8 cellular contexts compared by ENCODE assay signal in genomic region chr12:93419388-93420034, GRCh38. TPM values are rescaled to one million over a fixed set of nuclear protein-coding genes. Genes with fewer than 3 reads are reported as not detected.
A peak's percentile ranks its signal among the peaks of the same experiment; 100 is the strongest.
DNase-seq lines count a peak whose midpoint lies in the region; ATAC-seq and TF ChIP-seq lines count a peak whose summit lies in the region.

No MANE protein-coding gene starts in this region.

- TF ChIP-seq CTCF in brain (conservative IDR thresholded peaks at IDR 0.05) (peak; percentile 60 to 65), uterus (IDR thresholded peaks at IDR 0.05) (peak; percentile 52 to 63 (median 54))

- H3K27me3 Mint-ChIP-seq in brain = no peaks in the 10 kb centered on the region

- ATAC-seq in GM18870 (IDR thresholded peaks at IDR 0.05; ENCODE audit: unreplicated experiment) (peak; percentile 48), left colon (peak; percentile 76), HG03460 (IDR thresholded peaks at IDR 0.05; ENCODE audit: unreplicated experiment) (no peak)

- intact Hi-C loops in left colon (cut with DNase I, micrococcal nuclease) = no loop called here
- intact Hi-C loops in uterus (cut with DNase I; ENCODE audit: low total_unique reads) = no loop called here

- H3K36me3 Mint-ChIP-seq in brain = peaks cover 3% of the 10 kb centered on the region

- no peak overlapping the region for H3K4me3 Mint-ChIP-seq in brain

- H3K4me1 ChIP-seq in uterus = peaks cover 0 to 8% of the 10 kb centered on the region in 2 donors

- no peaks in the 10 kb centered on the region for H3K36me3 ChIP-seq in uterus

- no peak overlapping the region for H3K27ac ChIP-seq in uterus

- H3K9me3 ChIP-seq in uterus = no peaks in the 10 kb centered on the region

- no peak overlapping the region for H3K27ac Mint-ChIP-seq in brain

- H3K4me3 ChIP-seq in uterus = no peak overlapping the region

- no peak for TF ChIP-seq POLR2A in uterus (IDR thresholded peaks at IDR 0.05)

- no peaks in the 10 kb centered on the region for H3K27me3 ChIP-seq in uterus

- no peaks in the 10 kb centered on the region for H3K9me3 Mint-ChIP-seq in brain

- DNase-seq in Ammon's horn (ENCODE audit: low spot score) (peak; percentile 31), NCI-H524 treated with DMSO at 0.1 percent for 48 hours (lab: John Stamatoyannopoulos, UW) (peak; percentile 29), left colon (no peak), uterus (no peak), NCI-H1930 (lab: John Stamatoyannopoulos, UW) (no peak)

- H3K4me1 Mint-ChIP-seq in brain = peaks cover 75% of the 10 kb centered on the region

RNA-seq across cellular contexts. Expression of gene UBE2N, which starts 22.2 kb away (rescaled TPM):
- polyA plus RNA-seq in brain (ENCODE audit: insufficient read depth, low read depth, low replicate concordance) = 98.7 TPM
- total RNA-seq in left colon (10 to 100 TPM; 73.1 to 83.5 TPM), uterus (100 to 1,000 TPM in 1 of 4 donors, 10 to 100 TPM in 3; 22.4 to 102 (median 31.4) TPM)

RNA-seq across cellular contexts. Expression of gene NUDT4, which starts 41.8 kb away (rescaled TPM):
- 82.7 TPM for polyA plus RNA-seq in brain (ENCODE audit: insufficient read depth, low read depth, low replicate concordance)
- total RNA-seq in left colon (100 to 1,000 TPM; 103 to 124 TPM), uterus (100 to 1,000 TPM in 1 of 4 donors, 10 to 100 TPM in 3; 15.1 to 107 (median 52.8) TPM)

RNA-seq across cellular contexts. Expression of gene MRPL42, which starts 47.8 kb away (rescaled TPM):
- 33.3 TPM for polyA plus RNA-seq in brain (ENCODE audit: insufficient read depth, low read depth, low replicate concordance)
- 10 to 100 TPM; 58.2 to 65.1 TPM for total RNA-seq in left colon
- total RNA-seq in uterus = 100 to 1,000 TPM in 1 of 4 donors, 10 to 100 TPM in 3; 59.4 to 130 (median 69.8) TPM

Comparison
In these comparisons a context has a peak if more than half of its experiments do, and no peak if none do; other contexts are left out.
1. DNase-seq: peak in Ammon's horn (single experiment) and NCI-H524 treated with DMSO at 0.1 percent for 48 hours (single experiment); none in left colon (0 of 2), uterus (0 of 2) and NCI-H1930 (0 of 2).